Comparison of ENCODE assay signal across 8 cellular contexts in genomic region chr6:32969685-32970412, GRCh38. TPM values are rescaled to one million over a fixed set of nuclear protein-coding genes. Genes with fewer than 3 reads are reported as not detected.
DNase-seq lines count a peak whose midpoint lies in the region; ATAC-seq and TF ChIP-seq lines count a peak whose summit lies in the region.

No MANE protein-coding gene starts in this region.

- TF ChIP-seq CTCF in PC-9 (conservative IDR thresholded peaks at IDR 0.05) (peak; percentile 34; the same call in 1 of the 2 replicates), neural crest cell (conservative IDR thresholded peaks at IDR 0.05) (peak; percentile 52)

- CTCF ChIA-PET in CD4-positive, alpha-beta memory T cell (lab: Charles Lee; ENCODE audit: partially characterized antibody), result interaction anchor here (2.0 to 22.2 kb wide), 7 partner anchors 10 to 132 kb away, joined by 6 to 537 read pairs (median 37); partner anchors contain the start of genes HLA-DMA and TAP2
- CTCF ChIA-PET in PC-9 (lab: Charles Lee), result interaction anchor here (0.5 kb wide), 1 partner anchor 118 kb away, joined by 3 read pairs; no protein-coding TSS in a partner anchor

- no peak overlapping the region for H2AFZ ChIP-seq in PC-9

- BruUV-seq in PC-9 (replicated peaks; lab: Mats Ljungman, UMichigan), result TSS peak; percentile 10

- peaks cover 36% of the 10 kb centered on the region for H3K4me1 ChIP-seq in CD4-positive, alpha-beta memory T cell (ENCODE audit: insufficient read depth, low read length)
- H3K4me1 ChIP-seq in HUES6 (ENCODE audit: control insufficient read depth, insufficient read depth, low read length), result peaks cover 10% of the 10 kb centered on the region
- H3K4me1 ChIP-seq in PC-9 (replicated peaks; ENCODE audit: insufficient read depth), result peaks cover 13% of the 10 kb centered on the region

- H3K36me3 Mint-ChIP-seq in CD4-positive, alpha-beta memory T cell, result peaks cover 25 to 58% of the 10 kb centered on the region in 2 donors
- H3K36me3 Mint-ChIP-seq in activated T-helper 1 cell treated with anti-CD3 and anti-CD28 coated beads, Interleukin-12 subunit alpha, Interleukin-12 subunit beta, Interleukin-2, Interleukin-4 antibody, amounts not matched to agents 30 ng/mL and 10 ng/mL and 1 ng/mL, durations not matched to agents 14 hours and 24 hours and 36 hours (ENCODE audit: low read depth), result peaks cover 47% of the 10 kb centered on the region
- peaks cover 33% of the 10 kb centered on the region for H3K36me3 Mint-ChIP-seq in neural crest cell (ENCODE audit: low read depth)

- POLR2A ChIA-PET in CD4-positive, alpha-beta memory T cell (lab: Charles Lee; ENCODE audit: partially characterized antibody), result interaction anchor here (0.6 to 24.6 kb wide), 15 partner anchors 1 to 841 kb away, joined by 3 to 698 read pairs (median 28); partner anchors contain the start of genes B3GALT4, BRD2, HLA-DMA and HLA-DMB
- POLR2A ChIA-PET in PC-9 (lab: Charles Lee; ENCODE audit: unreplicated experiment), result interaction anchor here (0.5 to 0.6 kb wide), 2 partner anchors 1148 to 1428 kb away, joined by 3 to 10 read pairs; partner anchors contain the start of gene DDX39B

- H3K27ac Mint-ChIP-seq in CD4-positive, alpha-beta memory T cell, result peak overlapping the region; percentile 94 to 100 (median 98)
- H3K27ac Mint-ChIP-seq in activated T-helper 1 cell treated with anti-CD3 and anti-CD28 coated beads, Interleukin-12 subunit alpha, Interleukin-12 subunit beta, Interleukin-2, Interleukin-4 antibody, amounts not matched to agents 30 ng/mL and 10 ng/mL and 1 ng/mL, durations not matched to agents 14 hours and 24 hours and 36 hours, result peak overlapping the region; percentile 99
- peak overlapping the region; percentile 100 for H3K27ac Mint-ChIP-seq in neural crest cell (ENCODE audit: unreplicated experiment)

- no peaks in the 10 kb centered on the region for H3K9me3 ChIP-seq in CD4-positive, alpha-beta memory T cell (ENCODE audit: control insufficient read depth in 1 of 2, low read length in 2 of 2)
- H3K9me3 ChIP-seq in HUES6 (ENCODE audit: control insufficient read depth, insufficient read depth, low read depth, low read length), result no peaks in the 10 kb centered on the region
- no peaks in the 10 kb centered on the region for H3K9me3 ChIP-seq in PC-9 (ENCODE audit: insufficient read depth, low read depth)

- peak overlapping the region; percentile 100 for H3K9ac ChIP-seq in HUES6 (ENCODE audit: low read length)

- no peaks in the 10 kb centered on the region for H3K27me3 Mint-ChIP-seq in CD4-positive, alpha-beta memory T cell
- peaks cover 4% of the 10 kb centered on the region for H3K27me3 Mint-ChIP-seq in activated T-helper 1 cell treated with anti-CD3 and anti-CD28 coated beads, Interleukin-12 subunit alpha, Interleukin-12 subunit beta, Interleukin-2, Interleukin-4 antibody, amounts not matched to agents 30 ng/mL and 10 ng/mL and 1 ng/mL, durations not matched to agents 14 hours and 24 hours and 36 hours (ENCODE audit: insufficient read depth)
- H3K27me3 Mint-ChIP-seq in neural crest cell (ENCODE audit: low read depth), result peaks cover 41% of the 10 kb centered on the region

- peaks cover 24 to 83% (median 32%) of the 10 kb centered on the region in 4 donors for H3K4me1 Mint-ChIP-seq in CD4-positive, alpha-beta memory T cell
- H3K4me1 Mint-ChIP-seq in activated T-helper 1 cell treated with anti-CD3 and anti-CD28 coated beads, Interleukin-12 subunit alpha, Interleukin-12 subunit beta, Interleukin-2, Interleukin-4 antibody, amounts not matched to agents 30 ng/mL and 10 ng/mL and 1 ng/mL, durations not matched to agents 14 hours and 24 hours and 36 hours (ENCODE audit: low read depth), result peaks cover 29% of the 10 kb centered on the region
- peaks cover 30% of the 10 kb centered on the region for H3K4me1 Mint-ChIP-seq in neural crest cell

- peak; percentile 64 to 76 (median 66) for DNase-seq in CD4-positive, alpha-beta memory T cell
- DNase-seq in PC-9, result peak; percentile 59 to 89
- DNase-seq in activated T-helper 1 cell treated with anti-CD3 and anti-CD28 coated beads, Interleukin-12 subunit alpha, Interleukin-12 subunit beta, Interleukin-2, Interleukin-4 antibody, amounts not matched to agents 30 ng/mL and 10 ng/mL and 1 ng/mL, durations not matched to agents 14 hours and 24 hours and 36 hours (ENCODE audit: low spot score), result peak; percentile 71
- DNase-seq in fibroblast of peridontal ligament (ENCODE audit: extremely low read depth), result peak; percentile 96
- DNase-seq in neural crest cell (ENCODE audit: low read depth, low spot score), result peak; percentile 68
- peak in 45 of 49 donors; percentile 18 to 88 (median 63) for DNase-seq in substantia nigra (lab: John Stamatoyannopoulos, UW)

- ATAC-seq in HG03354 (IDR thresholded peaks at IDR 0.05; ENCODE audit: poor library complexity, severe bottlenecking, unreplicated experiment), result no peak

- intact Hi-C loops in CD4-positive, alpha-beta memory T cell (cut with micrococcal nuclease), result loop anchor here (2.0 to 5.0 kb wide), 5 partner anchors 83 to 1267 kb away; partner anchors contain the start of genes AGPAT1, HMGA1, RNF5 and ZBTB22
- intact Hi-C loops in PC-9 (cut with micrococcal nuclease; ENCODE audit: unreplicated experiment), result loop anchor here (2.0 to 10.0 kb wide), 5 partner anchors 75 to 1145 kb away; partner anchors contain the start of genes GPSM3, HSPA1B, PBX2 and PSMB8
- intact Hi-C loops in activated T-helper 1 cell treated with anti-CD3 and anti-CD28 coated beads, Interleukin-12 subunit alpha, Interleukin-12 subunit beta, Interleukin-2, Interleukin-4 antibody, amounts not matched to agents 30 ng/mL and 10 ng/mL and 1 ng/mL, durations not matched to agents 14 hours and 24 hours and 36 hours (cut with micrococcal nuclease), result loop anchor here (1.0 to 10.0 kb wide), 7 partner anchors 344 to 1305 kb away; partner anchors contain the start of genes AGPAT1, C6orf47, CSNK2B and GPANK1

- H3K4me2 ChIP-seq in PC-9, result peak overlapping the region; percentile 99

- peak overlapping the region; percentile 83 to 96 (median 94) for H3K4me3 Mint-ChIP-seq in CD4-positive, alpha-beta memory T cell
- H3K4me3 Mint-ChIP-seq in activated T-helper 1 cell treated with anti-CD3 and anti-CD28 coated beads, Interleukin-12 subunit alpha, Interleukin-12 subunit beta, Interleukin-2, Interleukin-4 antibody, amounts not matched to agents 30 ng/mL and 10 ng/mL and 1 ng/mL, durations not matched to agents 14 hours and 24 hours and 36 hours, result peak overlapping the region; percentile 96
- H3K4me3 Mint-ChIP-seq in neural crest cell, result peak overlapping the region; percentile 99

- H3K9me2 ChIP-seq in PC-9 (ENCODE audit: insufficient read depth), result no peaks in the 10 kb centered on the region

- H3K27me3 ChIP-seq in CD4-positive, alpha-beta memory T cell (ENCODE audit: insufficient read depth, low read length), result no peaks in the 10 kb centered on the region
- H3K27me3 ChIP-seq in HUES6 (ENCODE audit: control insufficient read depth, insufficient read depth, low read length), result no peaks in the 10 kb centered on the region
- H3K27me3 ChIP-seq in PC-9 (ENCODE audit: insufficient read depth, low read depth), result no peaks in the 10 kb centered on the region

- H3F3A ChIP-seq in PC-9 (ENCODE audit: insufficient read depth, low read depth), result peaks cover 65% of the 10 kb centered on the region

- H3K27ac ChIP-seq in CD4-positive, alpha-beta memory T cell (ENCODE audit: low read depth, low read length), result peak overlapping the region; percentile 95
- H3K27ac ChIP-seq in HUES6 (ENCODE audit: low read depth, low read length) (peak overlapping the region; percentile 99), PC-9 (peak overlapping the region; percentile 99), substantia nigra (ENCODE audit: low read depth, low read length, poor library complexity, severe bottlenecking) (peak overlapping the region; percentile 100)

- H3K4me3 ChIP-seq in CD4-positive, alpha-beta memory T cell (ENCODE audit: low read length in 2 of 2), result peak overlapping the region; percentile 90 to 96
- peak overlapping the region; percentile 98 for H3K4me3 ChIP-seq in HUES6 (ENCODE audit: low read depth, low read length)
- peak overlapping the region; percentile 100 for H3K4me3 ChIP-seq in PC-9

- peaks cover 0 to 17% (median 0%) of the 10 kb centered on the region in 8 donors for H3K9me3 Mint-ChIP-seq in CD4-positive, alpha-beta memory T cell
- H3K9me3 Mint-ChIP-seq in activated T-helper 1 cell treated with anti-CD3 and anti-CD28 coated beads, Interleukin-12 subunit alpha, Interleukin-12 subunit beta, Interleukin-2, Interleukin-4 antibody, amounts not matched to agents 30 ng/mL and 10 ng/mL and 1 ng/mL, durations not matched to agents 14 hours and 24 hours and 36 hours, result no peaks in the 10 kb centered on the region
- H3K9me3 Mint-ChIP-seq in neural crest cell, result no peaks in the 10 kb centered on the region

- peaks cover 26% of the 10 kb centered on the region for H4K20me1 ChIP-seq in PC-9 (ENCODE audit: insufficient read depth)

- H3K36me3 ChIP-seq in CD4-positive, alpha-beta memory T cell (ENCODE audit: insufficient read depth, low read length), result peaks cover 7% of the 10 kb centered on the region
- H3K36me3 ChIP-seq in HUES6 (ENCODE audit: control insufficient read depth, insufficient read depth, low read length) (peaks cover 32% of the 10 kb centered on the region), PC-9 (ENCODE audit: low read depth) (peaks cover 29% of the 10 kb centered on the region)

- peaks cover 68% of the 10 kb centered on the region for H3K79me2 ChIP-seq in PC-9 (ENCODE audit: low read depth)

RNA-seq across cellular contexts. Expression of gene BRD2, which starts 1.5 kb away (rescaled TPM):
- total RNA-seq in CD4-positive, alpha-beta memory T cell, result 100 to 1,000 TPM; 375 to 378 TPM
- polyA plus RNA-seq in CD4-positive, alpha-beta memory T cell, result 10 to 100 TPM; 13.7 to 87.8 TPM
- 130 and 157 TPM in 2 replicates for total RNA-seq in PC-9 (2021)
- 316 and 330 TPM in 2 replicates for total RNA-seq in activated T-helper 1 cell treated with anti-CD3 and anti-CD28 coated beads, Interleukin-12 subunit alpha, Interleukin-12 subunit beta, Interleukin-2, Interleukin-4 antibody, amounts not matched to agents 30 ng/mL and 10 ng/mL and 1 ng/mL, durations not matched to agents 14 hours and 24 hours and 36 hours
- total RNA-seq in neural crest cell, result 312 and 329 TPM in 2 replicates

RNA-seq across cellular contexts. Expression of gene HLA-DMA, which starts 17.0 kb away (rescaled TPM):
- 10 to 100 TPM in 1 of 2 experiments, 1 to 10 TPM in 1; 8.5 to 10.2 TPM for total RNA-seq in CD4-positive, alpha-beta memory T cell
- 10 to 100 TPM in 1 of 2 donors, 1 to 10 TPM in 1; 8.1 to 26.0 TPM for polyA plus RNA-seq in CD4-positive, alpha-beta memory T cell
- total RNA-seq in PC-9 (2021) (18.3 and 22.1 TPM in 2 replicates), neural crest cell (0.89 and 1.7 TPM in 2 replicates)
- total RNA-seq in activated T-helper 1 cell treated with anti-CD3 and anti-CD28 coated beads, Interleukin-12 subunit alpha, Interleukin-12 subunit beta, Interleukin-2, Interleukin-4 antibody, amounts not matched to agents 30 ng/mL and 10 ng/mL and 1 ng/mL, durations not matched to agents 14 hours and 24 hours and 36 hours, result 14.1 and 14.2 TPM in 2 replicates

RNA-seq across cellular contexts. Expression of gene HLA-DMB, which starts 29.0 kb away (rescaled TPM):
- 1 to 10 TPM; 7.9 to 8.1 TPM for total RNA-seq in CD4-positive, alpha-beta memory T cell
- polyA plus RNA-seq in CD4-positive, alpha-beta memory T cell, result 10 to 100 TPM in 1 of 2 donors, 1 to 10 TPM in 1; 7.6 to 15.5 TPM
- total RNA-seq in PC-9 (2021), result 0.73 and 1.1 TPM in 2 replicates
- 2.7 and 2.8 TPM in 2 replicates for total RNA-seq in activated T-helper 1 cell treated with anti-CD3 and anti-CD28 coated beads, Interleukin-12 subunit alpha, Interleukin-12 subunit beta, Interleukin-2, Interleukin-4 antibody, amounts not matched to agents 30 ng/mL and 10 ng/mL and 1 ng/mL, durations not matched to agents 14 hours and 24 hours and 36 hours
- 0.59 and 0.63 TPM in 2 replicates for total RNA-seq in neural crest cell

RNA-seq across cellular contexts. Expression of gene HLA-DOA, which starts 39.5 kb away (rescaled TPM):
- total RNA-seq in CD4-positive, alpha-beta memory T cell, result 1 to 10 TPM in 1 of 2 experiments, under 1 TPM in 1; 0.69 to 1.4 TPM
- 1 to 10 TPM in 1 of 2 donors, not detected in 1; 1.8 TPM for polyA plus RNA-seq in CD4-positive, alpha-beta memory T cell
- total RNA-seq in PC-9 (2021) (not detected in 2 replicates), neural crest cell (1.7 and 2.8 TPM in 2 replicates)
- total RNA-seq in activated T-helper 1 cell treated with anti-CD3 and anti-CD28 coated beads, Interleukin-12 subunit alpha, Interleukin-12 subunit beta, Interleukin-2, Interleukin-4 antibody, amounts not matched to agents 30 ng/mL and 10 ng/mL and 1 ng/mL, durations not matched to agents 14 hours and 24 hours and 36 hours, result 1.8 and 2.0 TPM in 2 replicates
